ENCODE assay signal across 8 cellular contexts in the genomic region with DNA sequence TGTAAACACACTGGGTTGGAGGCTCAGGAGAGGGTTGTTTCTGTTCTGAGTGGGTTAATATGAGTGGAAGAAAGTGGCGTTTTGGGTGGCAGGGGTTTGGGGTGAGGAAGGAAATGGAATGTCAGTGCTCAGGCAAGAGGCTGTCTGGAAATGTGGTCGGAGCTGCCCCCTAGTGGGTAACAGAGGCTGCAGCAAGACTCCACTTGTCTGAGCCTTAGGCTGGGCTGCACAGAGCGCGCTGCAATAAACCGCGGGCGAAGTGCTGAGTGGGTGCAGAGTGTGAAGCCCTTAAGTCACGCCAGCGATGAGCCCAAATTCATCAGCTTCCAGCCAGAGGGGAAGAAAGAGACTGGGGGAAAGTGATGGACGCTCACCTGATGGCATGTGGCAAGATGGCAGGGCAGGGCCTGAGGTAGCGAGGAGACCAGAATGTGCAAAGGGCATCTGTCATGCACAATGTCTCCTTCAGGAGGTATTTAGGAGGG. TPM values are rescaled to one million over a fixed set of nuclear protein-coding genes. Genes with fewer than 3 reads are reported as not detected.
A peak's percentile ranks its signal among the peaks of the same experiment; 100 is the strongest.
DNase-seq lines count a peak whose midpoint lies in the region; ATAC-seq, FAIRE-seq and TF ChIP-seq lines count a peak whose summit lies in the region.

No MANE protein-coding gene starts in this region.

- H3K9me3 ChIP-seq in HepG2 (ENCODE audit: low read length) = no peaks in the 10 kb centered on the region

- no peaks in the 10 kb centered on the region for H3K36me3 ChIP-seq in HepG2 (replicated peaks in 1 of 2; ENCODE audit: control insufficient read depth in 1 of 2, insufficient read depth in 2 of 2, low read length in 2 of 2)

- TF ChIP-seq RAD21 in HepG2 (CRISPR knock-in tag; IDR thresholded peaks at IDR 0.05) = peak; percentile 84

- intact Hi-C loops in HepG2 (cut with micrococcal nuclease; ENCODE audit: unreplicated experiment) = loop anchor here (1.0 kb wide), 2 partner anchors 34 to 140 kb away; no protein-coding TSS in a partner anchor

- FAIRE-seq in HepG2 (lab: Jason Lieb, UNC) = peak; percentile 92

- peak overlapping the region; percentile 41; the same call in 1 of the 2 replicates for H3K9ac ChIP-seq in HepG2 (ENCODE audit: insufficient read depth, low read depth, low read length)

- peak overlapping the region; percentile 85 for H3K4me2 ChIP-seq in HepG2 (ENCODE audit: low read depth, low read length)

- no TSS peak for BruUV-seq in HepG2 (replicated peaks; lab: Mats Ljungman, UMichigan)

- CTCF ChIA-PET in HepG2 (lab: Yijun Ruan, JAX; ENCODE audit: low intra/inter-chr PET ratio, low total read pairs) = interaction anchor here (1.2 to 3.1 kb wide), 3 partner anchors 34 to 140 kb away, joined by 5 to 23 read pairs (median 14); no protein-coding TSS in a partner anchor

- 9% methylated on average over 11 of the region's 11 CpGs for WGBS in HepG2 (ENCODE audit: low lambda C conversion rate)

- peak; percentile 62 for ATAC-seq in HG03060 (IDR thresholded peaks at IDR 0.05; ENCODE audit: low read depth, unreplicated experiment)
- ATAC-seq in HepG2 = peak; percentile 91

- H3K4me1 ChIP-seq in HepG2 (ENCODE audit: insufficient read depth, low read length) = peaks cover 43% of the 10 kb centered on the region

- peaks cover 1 to 14% of the 10 kb centered on the region in 2 experiments; a peak in 2 of 5 replicates for H3K27me3 ChIP-seq in HepG2 (ENCODE audit: control insufficient read depth in 1 of 2, insufficient read depth in 2 of 2, low read length in 2 of 2)

- no peak for TF ChIP-seq EP300 in HepG2 (IDR thresholded peaks at IDR 0.05; ENCODE audit: low read depth in 2 of 2, low read length in 2 of 2)
- no peak for TF ChIP-seq EP300 in HepG2 (CRISPR knock-in tag; IDR thresholded peaks at IDR 0.05; ENCODE audit: borderline replicate concordance)

- no peak for TF ChIP-seq POLR2A in HepG2 (IDR thresholded peaks at IDR 0.05; ENCODE audit: insufficient read depth in 1 of 2, low read depth in 2 of 2, low read length in 2 of 2)

- H4K20me1 ChIP-seq in HepG2 (ENCODE audit: insufficient read depth, low read length) = no peaks in the 10 kb centered on the region

- peak; percentile 7 for DNase-seq in NCI-H2029 treated with DMSO at 0.1 percent for 48 hours (lab: John Stamatoyannopoulos, UW)
- DNase-seq in NCI-H2029 (lab: John Stamatoyannopoulos, UW) = no peak
- peak; percentile 40 for DNase-seq in NCI-H226
- DNase-seq in activated CD4-positive, alpha-beta T cell treated with anti-CD3 and anti-CD28 coated beads for 1 hour = peak; percentile 55
- peak; percentile 14 to 60 for DNase-seq in cerebellar nuclear complex (lab: John Stamatoyannopoulos, UW)
- peak; percentile 63 for DNase-seq in HepG2 (ENCODE audit: low spot score)
- DNase-seq in stimulated activated CD4-positive, alpha-beta T cell treated with anti-CD3 and anti-CD28 coated beads, Interleukin-2, amount 100 ng/mL, for 48 hours = peak; percentile 58 to 66

- peak overlapping the region in 2 of 3 experiments; percentile 53 to 60; a peak in 4 of 6 replicates for H3K4me3 ChIP-seq in HepG2 (replicated peaks in 1 of 3; ENCODE audit: insufficient read depth in 1 of 3, low read depth in 2 of 3, low read length in 3 of 3)

- peak overlapping the region; percentile 90 for H2AFZ ChIP-seq in HepG2 (ENCODE audit: low read length)

- POLR2A ChIA-PET in HepG2 (lab: Yijun Ruan, JAX) = interaction anchor here (0.7 kb wide), 1 partner anchor 51 kb away, joined by 3 read pairs; the partner anchor contains the start of gene ABCD4

- no peaks in the 10 kb centered on the region for H3K79me2 ChIP-seq in HepG2 (ENCODE audit: insufficient read depth, low read length)

- no peak overlapping the region for H3K27ac ChIP-seq in HepG2 (ENCODE audit: extremely low read length, insufficient read depth, low read length)

- in situ Hi-C loops in HepG2 (cut with HindIII; ENCODE audit: extremely low pct_ligation_motif_present, low pct_unique_long_range_greater_than_20kb) = loop anchor here (5.0 kb wide), 1 partner anchor 139 kb away; no protein-coding TSS in a partner anchor

- peak; percentile 95 for TF ChIP-seq CTCF in HepG2 (CRISPR knock-in tag; IDR thresholded peaks at IDR 0.05)

TF ChIP-seq in HepG2, 621 proteins besides CTCF, POLR2A, EP300 and RAD21 (continues in another document):
- no peak for TF ChIP-seq ZNF260 (CRISPR knock-in tag; IDR thresholded peaks at IDR 0.05; ENCODE audit: borderline replicate concordance, low read depth)
- TF ChIP-seq ZNF24 (IDR thresholded peaks at IDR 0.05) = no peak
- TF ChIP-seq, protein P1, sequence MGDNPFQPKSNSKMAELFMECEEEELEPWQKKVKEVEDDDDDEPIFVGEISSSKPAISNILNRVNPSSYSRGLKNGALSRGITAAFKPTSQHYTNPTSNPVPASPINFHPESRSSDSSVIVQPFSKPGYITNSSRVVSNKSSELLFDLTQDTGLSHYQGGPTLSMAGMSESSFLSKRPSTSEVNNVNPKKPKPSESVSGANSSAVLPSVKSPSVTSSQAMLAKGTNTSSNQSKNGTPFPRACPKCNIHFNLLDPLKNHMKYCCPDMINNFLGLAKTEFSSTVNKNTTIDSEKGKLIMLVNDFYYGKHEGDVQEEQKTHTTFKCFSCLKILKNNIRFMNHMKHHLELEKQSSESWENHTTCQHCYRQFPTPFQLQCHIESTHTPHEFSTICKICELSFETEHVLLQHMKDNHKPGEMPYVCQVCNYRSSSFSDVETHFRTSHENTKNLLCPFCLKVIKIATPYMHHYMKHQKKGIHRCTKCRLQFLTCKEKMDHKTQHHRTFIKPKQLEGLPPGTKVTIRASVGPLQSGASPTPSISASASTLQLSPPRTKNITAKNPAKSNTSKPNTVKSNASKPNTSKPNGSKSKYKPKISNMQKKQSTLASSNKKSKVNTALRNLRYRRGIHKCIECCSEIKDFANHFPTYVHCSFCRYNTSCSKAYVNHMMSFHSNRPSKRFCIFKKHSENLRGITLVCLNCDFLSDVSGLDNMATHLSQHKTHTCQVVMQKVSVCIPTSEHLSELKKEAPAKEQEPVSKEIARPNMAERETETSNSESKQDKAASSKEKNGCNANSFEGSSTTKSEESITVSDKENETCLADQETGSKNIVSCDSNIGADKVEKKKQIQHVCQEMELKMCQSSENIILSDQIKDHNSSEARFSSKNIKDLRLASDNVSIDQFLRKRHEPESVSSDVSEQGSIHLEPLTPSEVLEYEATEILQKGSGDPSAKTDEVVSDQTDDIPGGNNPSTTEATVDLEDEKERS (CRISPR knock-in tag; IDR thresholded peaks at IDR 0.05) = no peak
- no peak for TF ChIP-seq ZSCAN12 (CRISPR knock-in tag; IDR thresholded peaks at IDR 0.05)
- no peak for TF ChIP-seq ARHGAP35 (CRISPR knock-in tag; IDR thresholded peaks at IDR 0.05; ENCODE audit: borderline replicate concordance)

RNA-seq across cellular contexts. Expression of gene VSX2, which starts 12.3 kb away (rescaled TPM):
- not detected in 2 replicates for total RNA-seq in HepG2 (2016; rRNA removed; fragmentation: Illumina TruSeq; extraction: Trizol)
- total RNA-seq in HepG2 (2016; cell fraction: cytosol; rRNA removed; fragmentation: Illumina TruSeq; extraction: Trizol; ENCODE audit: low read depth) = not detected in 2 replicates
- total RNA-seq in HepG2 (2016; cell fraction: insoluble cytoplasmic fraction; rRNA removed; fragmentation: Illumina TruSeq; extraction: Trizol) = not detected in 2 replicates
- not detected in 2 replicates for total RNA-seq in HepG2 (2016; cell fraction: membrane; rRNA removed; fragmentation: Illumina TruSeq; extraction: Trizol)
- not detected in 2 replicates for total RNA-seq in HepG2 (2016; cell fraction: nucleus; rRNA removed; fragmentation: Illumina TruSeq; extraction: Trizol)
- polyA plus RNA-seq in HepG2 (2011; rRNA removed) = 0.03 and 0.05 TPM in 2 replicates
- polyA plus RNA-seq in HepG2 (2011; cell fraction: cytosol; rRNA removed) = 0.01 and 0.03 TPM in 2 replicates
- polyA plus RNA-seq in HepG2 (2011; cell fraction: nucleus; rRNA removed) = not detected in 2 replicates
- polyA plus RNA-seq in HepG2 (2012) = not detected in 2 replicates
- not detected in 2 replicates for polyA plus RNA-seq in HepG2 (2016; cell fraction: cytosol; fragmentation: Illumina TruSeq; extraction: Trizol; ENCODE audit: low read depth)
- not detected in 2 replicates for polyA plus RNA-seq in HepG2 (2016; cell fraction: insoluble cytoplasmic fraction; fragmentation: Illumina TruSeq; extraction: Trizol; ENCODE audit: low read depth)
- polyA plus RNA-seq in HepG2 (2016; cell fraction: membrane; fragmentation: Illumina TruSeq; extraction: Trizol; ENCODE audit: low read depth) = not detected in 2 replicates
- not detected in 2 replicates for polyA plus RNA-seq in HepG2 (2016; cell fraction: nucleus; fragmentation: Illumina TruSeq; extraction: Trizol; ENCODE audit: insufficient read depth, low read depth)
- polyA minus RNA-seq in HepG2 (2011; rRNA and poly(A)+ RNA removed; ENCODE audit: low replicate concordance) = not detected in 2 replicates
- not detected in 2 replicates for polyA minus RNA-seq in HepG2 (2011; cell fraction: cytosol; rRNA and poly(A)+ RNA removed)
- not detected in 2 replicates for polyA minus RNA-seq in HepG2 (2011; cell fraction: nucleus; rRNA and poly(A)+ RNA removed)

RNA-seq across cellular contexts. Expression of gene ABCD4, which starts 51.1 kb away (rescaled TPM):
- total RNA-seq in HepG2 (2016; rRNA removed; fragmentation: Illumina TruSeq; extraction: Trizol) = 20.4 and 47.5 TPM in 2 replicates
- 28.8 and 29.9 TPM in 2 replicates for total RNA-seq in HepG2 (2016; cell fraction: cytosol; rRNA removed; fragmentation: Illumina TruSeq; extraction: Trizol; ENCODE audit: low read depth)
- 18.8 and 49.0 TPM in 2 replicates for total RNA-seq in HepG2 (2016; cell fraction: insoluble cytoplasmic fraction; rRNA removed; fragmentation: Illumina TruSeq; extraction: Trizol)
- 37.8 and 42.0 TPM in 2 replicates for total RNA-seq in HepG2 (2016; cell fraction: membrane; rRNA removed; fragmentation: Illumina TruSeq; extraction: Trizol)
- 64.6 and 79.8 TPM in 2 replicates for total RNA-seq in HepG2 (2016; cell fraction: nucleus; rRNA removed; fragmentation: Illumina TruSeq; extraction: Trizol)
- polyA plus RNA-seq in HepG2 (2011; rRNA removed) = 50.5 and 54.8 TPM in 2 replicates
- polyA plus RNA-seq in HepG2 (2011; cell fraction: cytosol; rRNA removed) = 23.5 and 24.1 TPM in 2 replicates
- polyA plus RNA-seq in HepG2 (2011; cell fraction: nucleus; rRNA removed) = 367 and 381 TPM in 2 replicates
- polyA plus RNA-seq in HepG2 (2012) = 59.8 and 65.6 TPM in 2 replicates
- polyA plus RNA-seq in HepG2 (2016; cell fraction: cytosol; fragmentation: Illumina TruSeq; extraction: Trizol; ENCODE audit: low read depth) = 15.6 and 18.9 TPM in 2 replicates
- 17.4 and 22.9 TPM in 2 replicates for polyA plus RNA-seq in HepG2 (2016; cell fraction: insoluble cytoplasmic fraction; fragmentation: Illumina TruSeq; extraction: Trizol; ENCODE audit: low read depth)
- 25.5 and 30.1 TPM in 2 replicates for polyA plus RNA-seq in HepG2 (2016; cell fraction: membrane; fragmentation: Illumina TruSeq; extraction: Trizol; ENCODE audit: low read depth)
- polyA plus RNA-seq in HepG2 (2016; cell fraction: nucleus; fragmentation: Illumina TruSeq; extraction: Trizol; ENCODE audit: insufficient read depth, low read depth) = 170 and 201 TPM in 2 replicates
- 46.5 and 77.5 TPM in 2 replicates for polyA minus RNA-seq in HepG2 (2011; rRNA and poly(A)+ RNA removed; ENCODE audit: low replicate concordance)
- 7.6 and 8.8 TPM in 2 replicates for polyA minus RNA-seq in HepG2 (2011; cell fraction: cytosol; rRNA and poly(A)+ RNA removed)
- polyA minus RNA-seq in HepG2 (2011; cell fraction: nucleus; rRNA and poly(A)+ RNA removed) = 135 and 152 TPM in 2 replicates
